8 cellular contexts compared by ENCODE assay signal in genomic region chr11:47578524-47579460, GRCh38. TPM values are rescaled to one million over a fixed set of nuclear protein-coding genes. Genes with fewer than 3 reads are reported as not detected.
A peak's percentile ranks its signal among the peaks of the same experiment; 100 is the strongest.
DNase-seq lines count a peak whose midpoint lies in the region; ATAC-seq and TF ChIP-seq lines count a peak whose summit lies in the region.

TSS of gene KBTBD4 (minus strand) at chr11:47578970. CDS start at chr11:47578951, 19 bp downstream.
TSS of gene NDUFS3 (plus strand) at chr11:47579074. CDS start at chr11:47579092, 18 bp downstream.

- peak within 1 kb of the TSS; percentile 44 to 83 for H3K9ac ChIP-seq in liver (ENCODE audit: low read depth in 1 of 2, low read length in 2 of 2)

- peak within 1 kb of the TSS; percentile 78 to 90 (median 89) for H3K4me3 ChIP-seq in liver (ENCODE audit: low read depth in 1 of 3, low read length in 3 of 3)

- ATAC-seq in GM19397 (IDR thresholded peaks at IDR 0.05; ENCODE audit: unreplicated experiment): peak; percentile 93
- peak; percentile 89 for ATAC-seq in HG03565 (IDR thresholded peaks at IDR 0.05; ENCODE audit: unreplicated experiment)

- peak within 1 kb of the TSS; percentile 81 to 90 for H3K27ac ChIP-seq in liver (ENCODE audit: low read depth in 1 of 2, low read length in 2 of 2)

- peak; percentile 51 to 55 for TF ChIP-seq RAD21 in liver (IDR thresholded peaks at IDR 0.05)

- H3K36me3 Mint-ChIP-seq in CD14-positive monocyte: peaks cover 50 to 60% of the 10 kb centered on the region in 2 donors

- peak within 1 kb of the TSS; percentile 99 to 100 for H3K4me3 Mint-ChIP-seq in CD14-positive monocyte

- H3K9me3 Mint-ChIP-seq in CD14-positive monocyte: no peaks in the 10 kb centered on the region

- intact Hi-C loops in CD14-positive monocyte (cut with micrococcal nuclease): loop anchor here in 1 of 2 donors (5.0 to 10.0 kb wide), 2 partner anchors 151 to 186 kb away; partner anchors contain the start of genes FNBP4 and PSMC3

- H3K27ac Mint-ChIP-seq in CD14-positive monocyte: peak within 1 kb of the TSS; percentile 88 to 99 (median 98)

- DNase-seq in CD14-positive monocyte (ENCODE audit: low spot score) (peak; percentile 88), NCI-H748 treated with DMSO at 0.1 percent for 48 hours (lab: John Stamatoyannopoulos, UW) (peak; percentile 85), dermis blood vessel endothelial cell (peak; percentile 89)
- peak; percentile 85 to 89 for DNase-seq in activated CD4-positive, alpha-beta T cell treated with anti-CD3 and anti-CD28 coated beads, Interleukin-2, amount 50 U/mL, for 24 hours (ENCODE audit: low read depth in 1 of 2, low spot score in 1 of 2)
- peak; percentile 84 for DNase-seq in stimulated activated CD4-positive, alpha-beta T cell treated with anti-CD3 and anti-CD28 coated beads, Interleukin-4, amount 100 ng/mL, for 1 hour

- H3K9me3 ChIP-seq in liver (ENCODE audit: control insufficient read depth in 4 of 4, low read length in 3 of 4): no peaks in the 10 kb centered on the region

- TF ChIP-seq CTCF in CD14-positive monocyte (IDR thresholded peaks at IDR 0.05) (no peak), liver (IDR thresholded peaks at IDR 0.05; ENCODE audit: low read depth, low read length, missing input control) (no peak)

- H3K4me1 Mint-ChIP-seq in CD14-positive monocyte: peaks cover 26% of the 10 kb centered on the region

- WGBS in liver: under 1% methylated on average over 71 of the region's 71 CpGs

- H3K36me3 ChIP-seq in liver (ENCODE audit: control insufficient read depth in 4 of 4, insufficient read depth in 3 of 4, low read depth in 1 of 4, low read length in 3 of 4): peaks cover 5 to 34% (median 24%) of the 10 kb centered on the region in 4 donors

- no peaks in the 10 kb centered on the region for H3K27me3 Mint-ChIP-seq in CD14-positive monocyte (ENCODE audit: low read depth in 3 of 3)

- H3K27me3 ChIP-seq in liver (ENCODE audit: control insufficient read depth in 4 of 4, insufficient read depth in 4 of 4, low read length in 3 of 4): no peaks in the 10 kb centered on the region

- peaks cover 5 to 34% (median 28%) of the 10 kb centered on the region in 4 donors for H3K4me1 ChIP-seq in liver (ENCODE audit: control insufficient read depth in 4 of 4, insufficient read depth in 4 of 4, low read length in 3 of 4)

TF ChIP-seq in liver, 16 proteins besides CTCF, POLR2A, EP300 and RAD21:
- TF ChIP-seq HNF4G (IDR thresholded peaks at IDR 0.05): no peak
- TF ChIP-seq ZBTB33 (IDR thresholded peaks at IDR 0.05): no peak
- TF ChIP-seq YY1 (IDR thresholded peaks at IDR 0.05): peak; percentile 96
- peak; percentile 75 for TF ChIP-seq REST (IDR thresholded peaks at IDR 0.05)
- TF ChIP-seq EGR1 (IDR thresholded peaks at IDR 0.05; ENCODE audit: low read depth in 2 of 2): peak; percentile 79 to 87
- TF ChIP-seq FOXA2 (IDR thresholded peaks at IDR 0.05): no peak
- peak; percentile 88 for TF ChIP-seq MAX (IDR thresholded peaks at IDR 0.05)
- peak in 1 of 2 donors; percentile 7 for TF ChIP-seq HNF4A (conservative IDR thresholded peaks at IDR 0.05)
- TF ChIP-seq NR2F2 (IDR thresholded peaks at IDR 0.05): peak; percentile 60
- TF ChIP-seq TAF1 (conservative IDR thresholded peaks at IDR 0.05): peak; percentile 26
- TF ChIP-seq GABPA (IDR thresholded peaks at IDR 0.05 in 1 of 2, conservative IDR thresholded peaks at IDR 0.05 in 1 of 2): peak; percentile 100
- TF ChIP-seq RXRA (IDR thresholded peaks at IDR 0.05): peak; percentile 25 to 39
- peak; percentile 10 for TF ChIP-seq FOXA1 (IDR thresholded peaks at IDR 0.05)
- TF ChIP-seq JUND (IDR thresholded peaks at IDR 0.05): no peak
- peak; percentile 52 for TF ChIP-seq SP1 (IDR thresholded peaks at IDR 0.05)
- TF ChIP-seq ATF3 (IDR thresholded peaks at IDR 0.05): no peak

RNA-seq across cellular contexts. Expression of gene KBTBD4, which starts in this region (rescaled TPM):
- 10 to 100 TPM; 13.8 to 16.9 TPM for polyA plus RNA-seq in CD14-positive monocyte
- 39.3 and 51.7 TPM in 2 replicates for total RNA-seq in dermis blood vessel endothelial cell
- 10 to 100 TPM in 1 of 2 donors, 1 to 10 TPM in 1; 9.1 to 12.0 TPM for total RNA-seq in liver
- 1 to 10 TPM; 5.6 to 8.2 TPM for polyA plus RNA-seq in liver

RNA-seq across cellular contexts. Expression of gene NDUFS3, which starts in this region (rescaled TPM):
- polyA plus RNA-seq in CD14-positive monocyte: 100 to 1,000 TPM; 104 to 107 TPM
- 57.3 and 101 TPM in 2 replicates for total RNA-seq in dermis blood vessel endothelial cell
- total RNA-seq in liver: 10 to 100 TPM; 43.8 to 55.0 TPM
- 100 to 1,000 TPM in 1 of 2 donors, 10 to 100 TPM in 1; 80.6 to 101 TPM for polyA plus RNA-seq in liver

Comparison
In these comparisons a context has a peak if more than half of its experiments do, and no peak if none do; other contexts are left out.
1. Peak in every context shown above with its lines: DNase-seq, ATAC-seq, H3K4me3 ChIP-seq and H3K27ac ChIP-seq.